In genomic region chr1:15850450-15851079, GRCh38 we compare ENCODE assay signal across 1 cellular context.
TF ChIP-seq lines count a peak whose summit lies in the region.

No MANE protein-coding gene starts in this region.

TF ChIP-seq in GM23338, 12 proteins besides CTCF, POLR2A, EP300 and RAD21 (continued from another document):
- TF ChIP-seq ETS1 (IDR thresholded peaks at IDR 0.05) (no peak), POLR2AphosphoS5 (IDR thresholded peaks at IDR 0.05; ENCODE audit: low read depth) (no peak), ZNF114 (CRISPR knock-in tag; IDR thresholded peaks at IDR 0.05) (no peak), NANOG (IDR thresholded peaks at IDR 0.05; ENCODE audit: borderline replicate concordance) (no peak)
TF ChIP-seq in GM23338: peak in this region for 0.
